1 cellular context compared by ENCODE assay signal in genomic region chr12:6250343-6250742, GRCh38.
TF ChIP-seq lines count a peak whose summit lies in the region.

No MANE protein-coding gene starts in this region.

TF ChIP-seq in A549, 52 proteins besides CTCF, POLR2A, EP300 and RAD21 (continued from another document):
- TF ChIP-seq PBX3 (IDR thresholded peaks at IDR 0.05) (no peak), TP53 (CRISPR knock-in tag; IDR thresholded peaks at IDR 0.05) (no peak), BCL3 (IDR thresholded peaks at IDR 0.05) (no peak), CHD2 (IDR thresholded peaks at IDR 0.05; ENCODE audit: low read length, partially characterized antibody) (no peak), NPAS2 (CRISPR knock-in tag; IDR thresholded peaks at IDR 0.05; ENCODE audit: borderline replicate concordance) (no peak), FOSL2 (IDR thresholded peaks at IDR 0.05) (no peak), FOSL2 (CRISPR knock-in tag; IDR thresholded peaks at IDR 0.05) (no peak), JUN (IDR thresholded peaks at IDR 0.05) (no peak), HDAC2 (IDR thresholded peaks at IDR 0.05) (no peak), HOXA7 (CRISPR knock-in tag; IDR thresholded peaks at IDR 0.05) (no peak), TFCP2L1 (CRISPR knock-in tag; IDR thresholded peaks at IDR 0.05) (no peak)
- TF ChIP-seq, protein P1, sequence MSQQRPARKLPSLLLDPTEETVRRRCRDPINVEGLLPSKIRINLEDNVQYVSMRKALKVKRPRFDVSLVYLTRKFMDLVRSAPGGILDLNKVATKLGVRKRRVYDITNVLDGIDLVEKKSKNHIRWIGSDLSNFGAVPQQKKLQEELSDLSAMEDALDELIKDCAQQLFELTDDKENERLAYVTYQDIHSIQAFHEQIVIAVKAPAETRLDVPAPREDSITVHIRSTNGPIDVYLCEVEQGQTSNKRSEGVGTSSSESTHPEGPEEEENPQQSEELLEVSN (IDR thresholded peaks at IDR 0.05; ENCODE audit: borderline replicate concordance, low read depth) = no peak
TF ChIP-seq in A549: peak in this region for 0.
